ENCODE assay signal across 9 cellular contexts in the genomic region with DNA sequence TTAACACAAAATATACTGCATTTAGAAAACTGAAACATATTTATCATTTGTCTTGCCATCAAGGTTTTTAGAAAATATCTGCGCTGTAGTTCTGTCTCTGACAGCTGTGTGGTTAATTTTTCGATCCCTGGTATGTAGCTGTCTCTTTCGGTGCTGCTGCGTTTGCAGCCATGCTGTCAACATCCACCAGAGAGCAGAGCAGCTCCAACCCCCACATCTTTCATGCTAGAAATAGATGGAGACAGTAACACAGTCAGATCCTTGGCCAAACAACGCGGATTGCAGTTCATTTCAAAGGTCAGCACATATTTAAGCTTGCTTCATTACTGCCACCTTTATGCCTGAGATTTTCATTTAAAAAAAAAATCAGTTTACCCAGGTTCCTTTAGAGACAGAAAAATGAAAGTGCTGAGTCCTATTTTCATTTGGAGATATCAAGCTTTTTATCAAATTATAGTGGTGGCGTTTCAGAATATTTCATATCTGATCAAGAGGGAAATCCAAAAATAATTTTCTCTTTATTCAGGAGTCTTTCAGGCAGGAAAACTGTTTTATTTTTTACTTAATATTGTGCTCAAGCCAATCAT.
A peak's percentile ranks its signal among the peaks of the same experiment; 100 is the strongest.
DNase-seq lines count a peak whose midpoint lies in the region; ATAC-seq and TF ChIP-seq lines count a peak whose summit lies in the region.
"Had no signal": no experiment of that assay in that cellular context is flagged by ENCODE, and none has a peak within 500 bp of the region (broad histone marks: within the 10 kb centered on the region; RNA-seq: fewer than 3 reads in every experiment).

No MANE protein-coding gene starts in this region.

- ATAC-seq in HG02943 (IDR thresholded peaks at IDR 0.05; ENCODE audit: low read depth, unreplicated experiment) (peak; percentile 55), GM21447 (IDR thresholded peaks at IDR 0.05; ENCODE audit: unreplicated experiment) (no peak)
- no peak for ATAC-seq in CD4-positive, alpha-beta T cell (ENCODE audit: poor library complexity)

- H3K27ac ChIP-seq in CD4-positive, alpha-beta T cell (ENCODE audit: low read depth, low read length): no peak overlapping the region

- DNase-seq in DMS53 (lab: John Stamatoyannopoulos, UW) (peak; percentile 81), NCI-H748 treated with DMSO at 0.1 percent for 48 hours (lab: John Stamatoyannopoulos, UW) (peak; percentile 66), epithelial cell of proximal tubule (ENCODE audit: low read depth) (no peak), progenitor cell of endocrine pancreas (ENCODE audit: low spot score, unreplicated experiment) (no peak), SKM-1 treated with dmso at 0.1 percent for 144 hours (lab: John Stamatoyannopoulos, UW; ENCODE audit: unreplicated experiment) (no peak)
- DNase-seq in CD4-positive, alpha-beta T cell: no peak
- DNase-seq: naive thymus-derived CD8-positive, alpha-beta T cell had no signal

- POLR2A ChIA-PET in CD4-positive, alpha-beta T cell (lab: Charles Lee): no interaction called here

- TF ChIP-seq CTCF in epithelial cell of proximal tubule (conservative IDR thresholded peaks at IDR 0.05; ENCODE audit: low read depth, low read length): peak; percentile 66
- peak; percentile 58 for TF ChIP-seq CTCF in progenitor cell of endocrine pancreas (IDR thresholded peaks at IDR 0.05; ENCODE audit: unreplicated experiment)
- no peak for TF ChIP-seq CTCF in CD4-positive, alpha-beta T cell (IDR thresholded peaks at IDR 0.05)

- peaks cover 7% of the 10 kb centered on the region for H3K4me1 Mint-ChIP-seq in progenitor cell of endocrine pancreas (ENCODE audit: low read depth)
- no peaks in the 10 kb centered on the region for H3K4me1 Mint-ChIP-seq in CD4-positive, alpha-beta T cell (ENCODE audit: low read depth)
- H3K4me1 Mint-ChIP-seq: naive thymus-derived CD8-positive, alpha-beta T cell had no signal

- H3K9me3 ChIP-seq in CD4-positive, alpha-beta T cell (ENCODE audit: control insufficient read depth, low read length): no peaks in the 10 kb centered on the region

- intact Hi-C loops in CD4-positive, alpha-beta T cell (cut with DNase I, micrococcal nuclease): no loop called here

- CTCF ChIA-PET in CD4-positive, alpha-beta T cell (lab: Charles Lee): no interaction called here

- H3K36me3 Mint-ChIP-seq in progenitor cell of endocrine pancreas (ENCODE audit: insufficient read depth): no peaks in the 10 kb centered on the region
- H3K36me3 Mint-ChIP-seq in CD4-positive, alpha-beta T cell (ENCODE audit: low read depth): no peaks in the 10 kb centered on the region
- H3K36me3 Mint-ChIP-seq: naive thymus-derived CD8-positive, alpha-beta T cell had no signal

- no peak overlapping the region for H3K4me3 Mint-ChIP-seq in progenitor cell of endocrine pancreas (ENCODE audit: low read depth)
- no peak overlapping the region for H3K4me3 Mint-ChIP-seq in CD4-positive, alpha-beta T cell
- H3K4me3 Mint-ChIP-seq: naive thymus-derived CD8-positive, alpha-beta T cell had no signal

- H3K27ac Mint-ChIP-seq in progenitor cell of endocrine pancreas: no peak overlapping the region
- H3K27ac Mint-ChIP-seq in CD4-positive, alpha-beta T cell: no peak overlapping the region
- H3K27ac Mint-ChIP-seq: naive thymus-derived CD8-positive, alpha-beta T cell had no signal

- no peaks in the 10 kb centered on the region for H3K27me3 Mint-ChIP-seq in progenitor cell of endocrine pancreas
- H3K27me3 Mint-ChIP-seq in CD4-positive, alpha-beta T cell: peaks cover 11% of the 10 kb centered on the region

- no peaks in the 10 kb centered on the region for H3K9me3 Mint-ChIP-seq in progenitor cell of endocrine pancreas (ENCODE audit: low read depth)
- H3K9me3 Mint-ChIP-seq in CD4-positive, alpha-beta T cell: no peaks in the 10 kb centered on the region
- H3K9me3 Mint-ChIP-seq: naive thymus-derived CD8-positive, alpha-beta T cell had no signal

- no peaks in the 10 kb centered on the region for H3K27me3 ChIP-seq in CD4-positive, alpha-beta T cell (ENCODE audit: control insufficient read depth, insufficient read depth, low read length)

- no peak overlapping the region for H3K4me3 ChIP-seq in epithelial cell of proximal tubule (ENCODE audit: low read depth, low read length)

Comparison
In these comparisons a context has a peak if more than half of its experiments do, and no peak if none do; other contexts are left out.
1. DNase-seq: peak in DMS53 (single experiment) and NCI-H748 treated with DMSO at 0.1 percent for 48 hours (single experiment); none in epithelial cell of proximal tubule (single experiment), progenitor cell of endocrine pancreas (single experiment), CD4-positive, alpha-beta T cell (0 of 10) and SKM-1 treated with dmso at 0.1 percent for 144 hours (single experiment).